In genomic region chr19:13154241-13154778, GRCh38 we compare ENCODE assay signal across 8 cellular contexts. TPM values are rescaled to one million over a fixed set of nuclear protein-coding genes. Genes with fewer than 3 reads are reported as not detected.
A peak's percentile ranks its signal among the peaks of the same experiment; 100 is the strongest.
DNase-seq lines count a peak whose midpoint lies in the region; ATAC-seq, FAIRE-seq and TF ChIP-seq lines count a peak whose summit lies in the region.

No MANE protein-coding gene starts in this region.

- ATAC-seq in CD8-positive, alpha-beta T cell: no peak
- ATAC-seq in HG03378 (IDR thresholded peaks at IDR 0.05; ENCODE audit: unreplicated experiment) (no peak), GM18867 (IDR thresholded peaks at IDR 0.05; ENCODE audit: unreplicated experiment) (no peak)

- peak overlapping the region; percentile 91 for H3K9ac ChIP-seq in SU-DHL-6 (ENCODE audit: low read length)

- H3K4me1 Mint-ChIP-seq in CD8-positive, alpha-beta T cell (ENCODE audit: low read depth): peaks cover 41% of the 10 kb centered on the region

- intact Hi-C loops in CD8-positive, alpha-beta T cell (cut with DNase I, micrococcal nuclease): loop anchor here (2.0 to 10.0 kb wide), 8 partner anchors 40 to 1370 kb away; partner anchors contain the start of genes LYL1 (in 1 of the 2), RFX1 (in 1 of the 2) and TECR (in 1 of the 2)
- intact Hi-C loops in ascending aorta (cut with DNase I): loop anchor here (5.0 to 10.0 kb wide), 5 partner anchors 377 to 918 kb away; partner anchors contain the start of genes HOOK2, MISP3, RFX1 and ZSWIM4

- peaks cover 18% of the 10 kb centered on the region for H3K79me2 ChIP-seq in SU-DHL-6 (ENCODE audit: insufficient read depth, low read length)

- CTCF ChIA-PET in CD8-positive, alpha-beta T cell (lab: Charles Lee): interaction anchor here (1.1 to 1.7 kb wide), 8 partner anchors 10 to 39 kb away, joined by 3 to 14 read pairs (median 8); partner anchors contain the start of gene NACC1

- peaks cover 43% of the 10 kb centered on the region for H3K36me3 Mint-ChIP-seq in CD8-positive, alpha-beta T cell

- H2AFZ ChIP-seq in SU-DHL-6 (ENCODE audit: low read depth, low read length, severe bottlenecking): no peak overlapping the region

- no peak for FAIRE-seq in HTR-8/SVneo (lab: Jason Lieb, UNC)

- H3K36me3 ChIP-seq in CD8-positive, alpha-beta T cell (ENCODE audit: insufficient read depth, low read length): peaks cover 6% of the 10 kb centered on the region
- H3K36me3 ChIP-seq in SU-DHL-6 (ENCODE audit: low read length) (no peaks in the 10 kb centered on the region; the same call in 1 of the 2 replicates), ascending aorta (peaks cover 0 to 12% of the 10 kb centered on the region in 2 donors), right atrium auricular region (no peaks in the 10 kb centered on the region)

- H3K9me2 ChIP-seq in SU-DHL-6 (replicated peaks; ENCODE audit: insufficient read depth, low read length): no peaks in the 10 kb centered on the region

- H3K4me2 ChIP-seq in SU-DHL-6 (ENCODE audit: low read depth, low read length, poor library complexity, severe bottlenecking): peak overlapping the region; percentile 82

- H3K4me3 Mint-ChIP-seq in CD8-positive, alpha-beta T cell: peak overlapping the region; percentile 98

- no peaks in the 10 kb centered on the region; the same call in 1 of the 2 replicates for H4K20me1 ChIP-seq in SU-DHL-6 (ENCODE audit: low read depth, low read length)

- H3K4me1 ChIP-seq in CD8-positive, alpha-beta T cell (ENCODE audit: insufficient read depth, low read length): peaks cover 32% of the 10 kb centered on the region
- H3K4me1 ChIP-seq in ascending aorta (peaks cover 0 to 8% of the 10 kb centered on the region in 2 donors), right atrium auricular region (peaks cover 0 to 40% of the 10 kb centered on the region in 2 donors)

- peak overlapping the region; percentile 99 for H3K27ac Mint-ChIP-seq in CD8-positive, alpha-beta T cell

- no peaks in the 10 kb centered on the region for H3K27me3 Mint-ChIP-seq in CD8-positive, alpha-beta T cell (ENCODE audit: low read depth)

- POLR2A ChIA-PET in CD8-positive, alpha-beta T cell (lab: Charles Lee): interaction anchor here (0.7 to 7.7 kb wide), 8 partner anchors 13 to 57 kb away, joined by 3 to 246 read pairs (median 9); partner anchors contain the start of gene NACC1

- H3K27me3 ChIP-seq in CD8-positive, alpha-beta T cell (ENCODE audit: insufficient read depth, low read length): no peaks in the 10 kb centered on the region
- no peaks in the 10 kb centered on the region for H3K27me3 ChIP-seq in SU-DHL-6 (ENCODE audit: low read length)
- H3K27me3 ChIP-seq in ascending aorta: no peaks in the 10 kb centered on the region
- no peaks in the 10 kb centered on the region for H3K27me3 ChIP-seq in right atrium auricular region

- DNase-seq in CD8-positive, alpha-beta T cell: peak in 6 of 7 experiments; percentile 31 to 68 (median 54)
- DNase-seq in HTR-8/SVneo (ENCODE audit: insufficient read length, low spot score) (peak; percentile 37), ascending aorta (ENCODE audit: low spot score in 2 of 2) (peak; percentile 91 to 97), right atrium auricular region (ENCODE audit: low spot score) (peak; percentile 97), renal cortical epithelial cell (ENCODE audit: low read depth) (peak; percentile 86)

- peaks cover 37% of the 10 kb centered on the region for H3F3A ChIP-seq in SU-DHL-6 (ENCODE audit: insufficient read depth)

- no peaks in the 10 kb centered on the region for H3K9me3 Mint-ChIP-seq in CD8-positive, alpha-beta T cell

- H3K9me3 ChIP-seq in CD8-positive, alpha-beta T cell (ENCODE audit: low read length): no peaks in the 10 kb centered on the region
- H3K9me3 ChIP-seq in SU-DHL-6 (ENCODE audit: insufficient read depth, low read length) (no peaks in the 10 kb centered on the region), ascending aorta (no peaks in the 10 kb centered on the region), right atrium auricular region (no peaks in the 10 kb centered on the region)

- no peak for TF ChIP-seq CTCF in CD8-positive, alpha-beta T cell (IDR thresholded peaks at IDR 0.05)
- TF ChIP-seq CTCF in SU-DHL-6 (IDR thresholded peaks at IDR 0.05; ENCODE audit: insufficient read depth, low read length, poor library complexity, severe bottlenecking) (no peak), ascending aorta (IDR thresholded peaks at IDR 0.05) (no peak), right atrium auricular region (IDR thresholded peaks at IDR 0.05) (no peak)

- peak overlapping the region; percentile 99 for H3K27ac ChIP-seq in CD8-positive, alpha-beta T cell (ENCODE audit: low read depth, low read length)
- H3K27ac ChIP-seq in SU-DHL-6 (ENCODE audit: low read depth, low read length) (peak overlapping the region; percentile 90), ascending aorta (peak overlapping the region; percentile 99), right atrium auricular region (peak overlapping the region; percentile 99)

- H3K4me3 ChIP-seq in CD8-positive, alpha-beta T cell (ENCODE audit: low read depth, low read length): peak overlapping the region; percentile 94
- peak overlapping the region; percentile 73 for H3K4me3 ChIP-seq in SU-DHL-6 (ENCODE audit: insufficient read depth, low read length, poor library complexity, severe bottlenecking)
- H3K4me3 ChIP-seq in ascending aorta: peak overlapping the region; percentile 92 to 99
- H3K4me3 ChIP-seq in right atrium auricular region: peak overlapping the region; percentile 80 to 95

RNA-seq across cellular contexts. Expression of gene IER2, which starts 4.1 kb away (rescaled TPM):
- 100 to 1,000 TPM; 223 to 229 TPM for total RNA-seq in CD8-positive, alpha-beta T cell
- total RNA-seq in ascending aorta: 907 TPM
- 100 to 1,000 TPM in 1 of 2 donors, 10 to 100 TPM in 1; 35.4 to 139 TPM for total RNA-seq in right atrium auricular region
- 15.6 and 27.9 TPM in 2 replicates for total RNA-seq in renal cortical epithelial cell

RNA-seq across cellular contexts. Expression of gene STX10, which starts 4.1 kb away (rescaled TPM):
- 10 to 100 TPM; 35.7 to 37.5 TPM for total RNA-seq in CD8-positive, alpha-beta T cell
- 31.6 TPM for total RNA-seq in ascending aorta
- 10 to 100 TPM; 33.1 to 39.2 TPM for total RNA-seq in right atrium auricular region
- total RNA-seq in renal cortical epithelial cell: 37.1 and 67.0 TPM in 2 replicates

RNA-seq across cellular contexts. Expression of gene NACC1, which starts 36.2 kb away (rescaled TPM):
- total RNA-seq in CD8-positive, alpha-beta T cell: 10 to 100 TPM; 16.8 to 20.8 TPM
- total RNA-seq in ascending aorta (35.5 TPM), right atrium auricular region (10 to 100 TPM; 25.4 to 27.3 TPM), renal cortical epithelial cell (36.5 and 119 TPM in 2 replicates)

RNA-seq across cellular contexts. Expression of gene TRMT1, which starts 37.8 kb away (rescaled TPM):
- 10 to 100 TPM; 76.4 to 77.2 TPM for total RNA-seq in CD8-positive, alpha-beta T cell
- total RNA-seq in ascending aorta (17.3 TPM), right atrium auricular region (10 to 100 TPM; 13.6 to 15.0 TPM), renal cortical epithelial cell (30.0 and 32.8 TPM in 2 replicates)

RNA-seq across cellular contexts. Expression of gene LYL1, which starts 51.7 kb away (rescaled TPM):
- total RNA-seq in CD8-positive, alpha-beta T cell: under 1 TPM; 0.81 to 0.92 TPM
- total RNA-seq in ascending aorta (46.7 TPM), right atrium auricular region (10 to 100 TPM; 10.2 to 15.3 TPM), renal cortical epithelial cell (0.20 and 1.7 TPM in 2 replicates)

Comparison
In these comparisons a context has a peak if more than half of its experiments do, and no peak if none do; other contexts are left out.
1. DNase-seq: peak in every context shown above with its lines; median percentile 97 in right atrium auricular region; 94 in ascending aorta; 86 in renal cortical epithelial cell; 54 in CD8-positive, alpha-beta T cell; 37 in HTR-8/SVneo.